In genomic region chr21:20169812-20170576, GRCh38 we compare ENCODE assay signal across 21 cellular contexts.
"Had no signal": no experiment of that assay in that cellular context is flagged by ENCODE, and none has a peak within 500 bp of the region (broad histone marks: within the 10 kb centered on the region; RNA-seq: fewer than 3 reads in every experiment).

No MANE protein-coding gene starts in this region.

- H3K4me1 ChIP-seq: breast epithelium, colonic mucosa, gastroesophageal sphincter, left lung, uterus had no signal

- DNase-seq: activated CD4-positive, alpha-beta T cell treated with anti-CD3 and anti-CD28 coated beads, Interleukin-2, amount 50 U/mL, for 4 hours; activated CD8-positive, alpha-beta memory T cell treated with anti-CD3 and anti-CD28 coated beads for 24 hours; activated CD8-positive, alpha-beta memory T cell treated with anti-CD3 and anti-CD28 coated beads, Interleukin-2, amount 50 U/mL, for 4 hours; activated naive CD4-positive, alpha-beta T cell treated with Interleukin-2 at 50 U/mL for 16 hours; activated naive CD8-positive, alpha-beta T cell treated with anti-CD3 and anti-CD28 coated beads for 36 hours; activated T-cell treated with anti-CD3 and anti-CD28 coated beads, Interleukin-2, amount 50 U/mL, for 24 hours; colonic mucosa; head of caudate nucleus; hypothalamus; left lung; naive B cell; retina; stimulated activated CD4-positive, alpha-beta T cell treated with anti-CD3 and anti-CD28 coated beads, Interleukin-2, amount 100 ng/mL, for 48 hours; stimulated activated CD8-positive, alpha-beta memory T cell treated with anti-CD3 and anti-CD28 coated beads, Interleukin-4, amount 100 ng/mL, for 48 hours; stimulated activated naive B cell treated with anti-CD40 and anti-IgM and Interleukin-4, amounts not matched to agents 10 μg/mL and 1 μg/mL and 100 μg/mL, for 72 hours; trophoblast cell; uterus had no signal

- H3K4me3 ChIP-seq: breast epithelium, colonic mucosa, gastroesophageal sphincter, left lung, uterus had no signal

- H3K9me3 ChIP-seq: breast epithelium, colonic mucosa, gastroesophageal sphincter, left lung, uterus had no signal

- H3K36me3 ChIP-seq: breast epithelium, colonic mucosa, gastroesophageal sphincter, left lung, uterus had no signal

- FAIRE-seq: astrocyte had no signal

- H3K27me3 ChIP-seq: breast epithelium, colonic mucosa, gastroesophageal sphincter, left lung, uterus had no signal

- ATAC-seq: gastroesophageal sphincter; left lung; stimulated activated naive B cell treated with anti-CD40 and anti-IgM and Interleukin-4, amounts not matched to agents 10 μg/mL and 1 μg/mL and 100 μg/mL, for 72 hours; WTC11 had no signal

- H3K27ac ChIP-seq: breast epithelium, colonic mucosa, gastroesophageal sphincter, left lung, uterus had no signal
